Comparison of ENCODE assay signal across 1 cellular context in genomic region chr5:147835386-147835798, GRCh38.
TF ChIP-seq lines count a peak whose summit lies in the region.

No MANE protein-coding gene starts in this region.

TF ChIP-seq in liver, 16 proteins besides CTCF, POLR2A, EP300 and RAD21 (continued from another document):
- TF ChIP-seq REST (IDR thresholded peaks at IDR 0.05) (peak; percentile 48), FOXA2 (IDR thresholded peaks at IDR 0.05) (peak; percentile 100), TAF1 (conservative IDR thresholded peaks at IDR 0.05) (no peak), JUND (IDR thresholded peaks at IDR 0.05) (peak; percentile 67 to 97), SP1 (IDR thresholded peaks at IDR 0.05) (peak; percentile 44), GABPA (IDR thresholded peaks at IDR 0.05 in 1 of 2, conservative IDR thresholded peaks at IDR 0.05 in 1 of 2) (peak in 1 of 2 donors; percentile 26), YY1 (IDR thresholded peaks at IDR 0.05) (peak; percentile 76), FOXA1 (IDR thresholded peaks at IDR 0.05) (peak; percentile 99), HNF4G (IDR thresholded peaks at IDR 0.05) (no peak)
